ENCODE assay signal across 18 cellular contexts in the genomic region with DNA sequence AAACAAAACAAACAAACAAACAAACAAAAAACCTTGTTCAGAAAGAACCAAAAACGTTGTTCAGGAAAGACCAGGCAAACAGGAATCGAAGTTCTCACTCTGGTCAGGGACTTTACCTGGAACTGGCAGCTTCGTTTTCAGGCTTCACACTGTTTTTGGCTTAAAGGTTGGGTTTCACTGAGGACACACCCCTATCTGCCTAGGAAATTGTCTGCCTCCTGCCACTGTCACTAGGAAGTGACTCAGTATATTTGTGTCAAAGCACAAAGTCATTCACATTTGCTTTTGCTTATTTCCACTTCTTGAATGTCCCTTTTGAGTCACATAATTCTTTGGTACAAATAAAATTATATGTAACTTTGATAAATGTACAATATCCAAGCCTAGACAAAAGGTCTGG. TPM values are rescaled to one million over a fixed set of nuclear protein-coding genes. Genes with fewer than 3 reads are reported as not detected.
DNase-seq lines count a peak whose midpoint lies in the region; ATAC-seq and TF ChIP-seq lines count a peak whose summit lies in the region.
"Had no signal": no experiment of that assay in that cellular context is flagged by ENCODE, and none has a peak within 500 bp of the region (broad histone marks: within the 10 kb centered on the region; RNA-seq: fewer than 3 reads in every experiment).

No MANE protein-coding gene starts in this region.

- no peaks in the 10 kb centered on the region for H3K36me3 Mint-ChIP-seq in naive thymus-derived CD4-positive, alpha-beta T cell
- H3K36me3 Mint-ChIP-seq in effector memory CD8-positive, alpha-beta T cell (ENCODE audit: insufficient read depth) = peaks cover 3% of the 10 kb centered on the region
- H3K36me3 Mint-ChIP-seq: T-cell had no signal

- H2AFZ ChIP-seq in MM.1S (ENCODE audit: low read length) = peak overlapping the region; percentile 17; the same call in 1 of the 2 replicates

- peak; percentile 11 for DNase-seq in NK-92 treated with Interleukin-12 subunit alpha and Interleukin-12 subunit beta, amount 100 ng/mL, for 24 hours (lab: John Stamatoyannopoulos, UW)
- no peak for DNase-seq in NK-92 (lab: John Stamatoyannopoulos, UW; ENCODE audit: unreplicated experiment)
- peak; percentile 57 for DNase-seq in MM.1S
- peak; percentile 14 for DNase-seq in UCSD-AML1 (lab: John Stamatoyannopoulos, UW; ENCODE audit: unreplicated experiment)
- no peak for DNase-seq in naive thymus-derived CD4-positive, alpha-beta T cell
- no peak for DNase-seq in effector memory CD8-positive, alpha-beta T cell
- DNase-seq in HT-29 (ENCODE audit: low spot score) = no peak
- DNase-seq: C1 segment of cervical spinal cord, DMS 273 treated with DMSO at 0.1 percent for 48 hours, MG63, NCI-H187, NCI-H226, NCI-H526 treated with DMSO at 0.1 percent for 48 hours, Right ventricle myocardium superior, T-cell had no signal

- H3K9me2 ChIP-seq in MM.1S (replicated peaks; ENCODE audit: insufficient read depth, low read length) = no peaks in the 10 kb centered on the region

- peak overlapping the region; percentile 27; the same call in 1 of the 2 replicates for H3K4me2 ChIP-seq in MM.1S (ENCODE audit: low read depth, low read length)

- H3K27ac ChIP-seq in MM.1S (ENCODE audit: low read length) = no peak overlapping the region
- no peak overlapping the region for H3K27ac ChIP-seq in naive thymus-derived CD4-positive, alpha-beta T cell (ENCODE audit: low read depth, low read length)
- H3K27ac ChIP-seq: SK-N-MC had no signal

- no peak overlapping the region for H3K4me3 ChIP-seq in MM.1S (ENCODE audit: low read length)
- no peak overlapping the region for H3K4me3 ChIP-seq in naive thymus-derived CD4-positive, alpha-beta T cell (ENCODE audit: low read length)
- H3K4me3 ChIP-seq: HAP-1, MG63, SK-N-MC had no signal

- peak; percentile 60 for ATAC-seq in naive thymus-derived CD4-positive, alpha-beta T cell
- ATAC-seq in GM19463 (IDR thresholded peaks at IDR 0.05; ENCODE audit: unreplicated experiment) = no peak
- ATAC-seq in effector memory CD8-positive, alpha-beta T cell (replicated peaks) = no peak
- ATAC-seq: T-cell had no signal

- intact Hi-C loops in naive thymus-derived CD4-positive, alpha-beta T cell (cut with micrococcal nuclease) = no loop called here

- H3K9me3 ChIP-seq in MM.1S (replicated peaks; ENCODE audit: insufficient read depth, low read length) = no peaks in the 10 kb centered on the region
- no peaks in the 10 kb centered on the region for H3K9me3 ChIP-seq in naive thymus-derived CD4-positive, alpha-beta T cell (ENCODE audit: control insufficient read depth in 2 of 3, low read length in 3 of 3)
- H3K9me3 ChIP-seq: HAP-1, MG63 had no signal

- H3K27me3 Mint-ChIP-seq in naive thymus-derived CD4-positive, alpha-beta T cell = peaks cover 0 to 22% (median 6%) of the 10 kb centered on the region in 5 donors
- no peaks in the 10 kb centered on the region for H3K27me3 Mint-ChIP-seq in effector memory CD8-positive, alpha-beta T cell

- no peaks in the 10 kb centered on the region for H4K20me1 ChIP-seq in MM.1S (ENCODE audit: insufficient read depth, low read length)

- H3F3A ChIP-seq in MM.1S (ENCODE audit: insufficient read depth, low read length) = no peaks in the 10 kb centered on the region

- no peak overlapping the region for H3K9ac ChIP-seq in MM.1S (ENCODE audit: low read length)

- H3K9me3 Mint-ChIP-seq in naive thymus-derived CD4-positive, alpha-beta T cell = peaks cover 0 to 4% (median 0%) of the 10 kb centered on the region in 11 donors
- H3K9me3 Mint-ChIP-seq in effector memory CD8-positive, alpha-beta T cell = peaks cover 0 to 8% of the 10 kb centered on the region in 2 donors

- H3K36me3 ChIP-seq in MM.1S (replicated peaks; ENCODE audit: insufficient read depth, low read length) = no peaks in the 10 kb centered on the region
- H3K36me3 ChIP-seq in naive thymus-derived CD4-positive, alpha-beta T cell (ENCODE audit: control insufficient read depth in 2 of 3, insufficient read depth in 3 of 3, low read length in 3 of 3) = no peaks in the 10 kb centered on the region
- H3K36me3 ChIP-seq: HAP-1, MG63 had no signal

- CTCF ChIA-PET in naive thymus-derived CD4-positive, alpha-beta T cell (lab: Charles Lee) = no interaction called here

- POLR2A ChIA-PET in naive thymus-derived CD4-positive, alpha-beta T cell (lab: Charles Lee) = no interaction called here

- no peaks in the 10 kb centered on the region for H3K27me3 ChIP-seq in MM.1S (replicated peaks; ENCODE audit: insufficient read depth, low read length)
- no peaks in the 10 kb centered on the region for H3K27me3 ChIP-seq in naive thymus-derived CD4-positive, alpha-beta T cell (ENCODE audit: control insufficient read depth in 2 of 2, insufficient read depth in 2 of 2, low read length in 2 of 2)

- H3K79me2 ChIP-seq in MM.1S (ENCODE audit: low read length) = no peaks in the 10 kb centered on the region

- H3K4me1 Mint-ChIP-seq in naive thymus-derived CD4-positive, alpha-beta T cell = no peaks in the 10 kb centered on the region
- H3K4me1 Mint-ChIP-seq in effector memory CD8-positive, alpha-beta T cell (ENCODE audit: low read depth in 2 of 2) = no peaks in the 10 kb centered on the region
- H3K4me1 Mint-ChIP-seq: T-cell had no signal

- TF ChIP-seq CTCF in MM.1S (IDR thresholded peaks at IDR 0.05; ENCODE audit: low read length) = no peak

- no peak overlapping the region for H3K27ac Mint-ChIP-seq in naive thymus-derived CD4-positive, alpha-beta T cell
- no peak overlapping the region for H3K27ac Mint-ChIP-seq in effector memory CD8-positive, alpha-beta T cell
- H3K27ac Mint-ChIP-seq: T-cell had no signal

- H3K4me3 Mint-ChIP-seq in naive thymus-derived CD4-positive, alpha-beta T cell = no peak overlapping the region
- no peak overlapping the region for H3K4me3 Mint-ChIP-seq in effector memory CD8-positive, alpha-beta T cell
- H3K4me3 Mint-ChIP-seq: T-cell had no signal

- H3K4me1 ChIP-seq in MM.1S (ENCODE audit: low read length) = peaks cover 13% of the 10 kb centered on the region
- no peaks in the 10 kb centered on the region for H3K4me1 ChIP-seq in naive thymus-derived CD4-positive, alpha-beta T cell (ENCODE audit: control insufficient read depth in 2 of 2, insufficient read depth in 2 of 2, low read length in 2 of 2)
- H3K4me1 ChIP-seq: HAP-1 had no signal

RNA-seq across cellular contexts. Expression of a gene that starts 37.9 kb away (rescaled TPM):
- total RNA-seq in naive thymus-derived CD4-positive, alpha-beta T cell = not detected
- not detected for polyA plus RNA-seq in naive thymus-derived CD4-positive, alpha-beta T cell
- total RNA-seq in HT-29 (2014; rRNA removed; shearing (Covaris generic)) = not detected in 2 replicates
- total RNA-seq: Right ventricle myocardium superior, T-cell had no signal

Comparison
In these comparisons a context has a peak if more than half of its experiments do, and no peak if none do; other contexts are left out.
1. DNase-seq: peak in NK-92 treated with Interleukin-12 subunit alpha and Interleukin-12 subunit beta, amount 100 ng/mL, for 24 hours (single experiment), MM.1S (single experiment) and UCSD-AML1 (single experiment); none in NK-92 (single experiment), naive thymus-derived CD4-positive, alpha-beta T cell (0 of 9), effector memory CD8-positive, alpha-beta T cell (0 of 3) and HT-29 (single experiment).